Comparison of ENCODE assay signal across 8 cellular contexts in genomic region chr19:40091205-40092129, GRCh38. TPM values are rescaled to one million over a fixed set of nuclear protein-coding genes. Genes with fewer than 3 reads are reported as not detected.
DNase-seq lines count a peak whose midpoint lies in the region; TF ChIP-seq lines count a peak whose summit lies in the region.

No MANE protein-coding gene starts in this region.

- H3K9ac ChIP-seq in HUES48 (ENCODE audit: low read depth, low read length): peak overlapping the region; percentile 83

- POLR2A ChIA-PET in AG04449 (lab: Yijun Ruan, JAX): interaction anchor here (0.9 to 1.0 kb wide), 2 partner anchors 18 to 57 kb away, joined by 3 to 4 read pairs; no protein-coding TSS in a partner anchor

- in situ Hi-C loops in GM13976 (cut with MboI; ENCODE audit: low sequenced_read_pairs, unreplicated experiment): no loop called here

- no peak for DNase-seq in AG04449 (ENCODE audit: low read depth, low spot score)
- DNase-seq in cardiac fibroblast (ENCODE audit: low read depth in 2 of 2): no peak
- DNase-seq in nucleus accumbens (lab: John Stamatoyannopoulos, UW): no peak
- DNase-seq in ecto neural progenitor cell (ENCODE audit: low spot score): no peak
- DNase-seq in epidermal melanocyte (ENCODE audit: insufficient read length, low spot score): no peak
- no peak for DNase-seq in GM13976 (ENCODE audit: low spot score)

- peaks cover 12% of the 10 kb centered on the region; the same call in 1 of the 2 replicates for H3K4me1 ChIP-seq in HUES48 (ENCODE audit: control insufficient read depth, insufficient read depth, low read length)
- peaks cover 11% of the 10 kb centered on the region for H3K4me1 ChIP-seq in mononuclear cell (ENCODE audit: insufficient read depth, low read length)

- no peak for TF ChIP-seq CTCF in AG04449 (IDR thresholded peaks at IDR 0.05; ENCODE audit: insufficient read depth, low read length, missing control alignments)
- no peak for TF ChIP-seq CTCF in cardiac fibroblast (IDR thresholded peaks at IDR 0.05; ENCODE audit: low read depth, low read length)
- TF ChIP-seq CTCF in GM13976 (IDR thresholded peaks at IDR 0.05; ENCODE audit: borderline replicate concordance, control extremely low read depth, extremely low read depth, insufficient read depth, missing control alignments): no peak

- H3K36me3 ChIP-seq in HUES48 (ENCODE audit: control insufficient read depth, insufficient read depth, low read length): no peaks in the 10 kb centered on the region

- H3K4me3 ChIP-seq in AG04449 (ENCODE audit: low read depth, low read length): peak overlapping the region; percentile 85
- H3K4me3 ChIP-seq in HUES48 (ENCODE audit: low read depth, low read length): peak overlapping the region; percentile 97
- peak overlapping the region; percentile 90 to 93 for H3K4me3 ChIP-seq in cardiac fibroblast (replicated peaks in 1 of 2; ENCODE audit: low read depth in 2 of 2, low read length in 2 of 2)
- peak overlapping the region; percentile 66 for H3K4me3 ChIP-seq in mononuclear cell (ENCODE audit: low read length)

- CTCF ChIA-PET in AG04449 (lab: Yijun Ruan, JAX): no interaction called here

- H3K27ac ChIP-seq in HUES48 (ENCODE audit: low read depth, low read length): peak overlapping the region; percentile 82

- no peaks in the 10 kb centered on the region; the same call in 1 of the 2 replicates for H3K9me3 ChIP-seq in HUES48 (ENCODE audit: control insufficient read depth, insufficient read depth, low read length)
- H3K9me3 ChIP-seq in mononuclear cell (ENCODE audit: low read depth, low read length): no peaks in the 10 kb centered on the region

- H3K27me3 ChIP-seq in HUES48 (ENCODE audit: control insufficient read depth, insufficient read depth, low read length) (no peaks in the 10 kb centered on the region), mononuclear cell (ENCODE audit: insufficient read depth, low read length) (no peaks in the 10 kb centered on the region)

RNA-seq across cellular contexts. Expression of gene ZNF780A, which starts 0.7 kb away (rescaled TPM):
- total RNA-seq in mononuclear cell: 9.6 TPM

RNA-seq across cellular contexts. Expression of gene ZNF780B, which starts 35.4 kb away (rescaled TPM):
- total RNA-seq in mononuclear cell: 10.4 TPM
